ENCODE assay signal across 15 cellular contexts in genomic region chr7:154859747-154860620, GRCh38.
A peak's percentile ranks its signal among the peaks of the same experiment; 100 is the strongest.
DNase-seq lines count a peak whose midpoint lies in the region; ATAC-seq, FAIRE-seq and TF ChIP-seq lines count a peak whose summit lies in the region.
"Had no signal": no experiment of that assay in that cellular context is flagged by ENCODE, and none has a peak within 500 bp of the region (broad histone marks: within the 10 kb centered on the region; RNA-seq: fewer than 3 reads in every experiment).

No MANE protein-coding gene starts in this region.

- no peak overlapping the region for H3K27ac ChIP-seq in HepG2 (ENCODE audit: extremely low read length, insufficient read depth, low read length)
- H3K27ac ChIP-seq in right lobe of liver, result no peak overlapping the region
- no peak overlapping the region for H3K27ac ChIP-seq in sigmoid colon
- no peak overlapping the region for H3K27ac ChIP-seq in smooth muscle cell (ENCODE audit: low read depth)
- H3K27ac ChIP-seq: HL-60 had no signal

- H2AFZ ChIP-seq in HepG2 (ENCODE audit: low read length), result no peak overlapping the region
- H2AFZ ChIP-seq in smooth muscle cell (ENCODE audit: low read depth), result no peak overlapping the region

- peaks cover 4 to 52% of the 10 kb centered on the region in 2 experiments; a peak in 3 of 5 replicates for H3K27me3 ChIP-seq in HepG2 (ENCODE audit: control insufficient read depth in 1 of 2, insufficient read depth in 2 of 2, low read length in 2 of 2)
- no peaks in the 10 kb centered on the region for H3K27me3 ChIP-seq in right lobe of liver
- H3K27me3 ChIP-seq in sigmoid colon, result no peaks in the 10 kb centered on the region
- no peaks in the 10 kb centered on the region for H3K27me3 ChIP-seq in smooth muscle cell (ENCODE audit: low read depth)

- in situ Hi-C loops in HepG2 (cut with HindIII; ENCODE audit: extremely low pct_ligation_motif_present, low pct_unique_long_range_greater_than_20kb), result no loop called here

- H3F3A ChIP-seq in smooth muscle cell (ENCODE audit: low read depth), result no peaks in the 10 kb centered on the region

- H3K36me3 ChIP-seq in HepG2 (replicated peaks in 1 of 2; ENCODE audit: control insufficient read depth in 1 of 2, insufficient read depth in 2 of 2, low read length in 2 of 2) (no peaks in the 10 kb centered on the region), right lobe of liver (no peaks in the 10 kb centered on the region), sigmoid colon (peaks cover 0 to 6% (median 2%) of the 10 kb centered on the region in 4 donors), smooth muscle cell (ENCODE audit: low read depth) (no peaks in the 10 kb centered on the region)

- no peak for TF ChIP-seq POLR2A in HepG2 (IDR thresholded peaks at IDR 0.05; ENCODE audit: insufficient read depth in 1 of 2, low read depth in 2 of 2, low read length in 2 of 2)
- no peak for TF ChIP-seq POLR2A in right lobe of liver (IDR thresholded peaks at IDR 0.05)
- TF ChIP-seq POLR2A in sigmoid colon (IDR thresholded peaks at IDR 0.05), result no peak

- intact Hi-C loops in HepG2 (cut with micrococcal nuclease; ENCODE audit: unreplicated experiment), result no loop called here
- intact Hi-C loops in right lobe of liver (cut with DNase I), result no loop called here
- intact Hi-C loops in sigmoid colon (cut with DNase I), result no loop called here

- TF ChIP-seq EP300 in HepG2 (IDR thresholded peaks at IDR 0.05; ENCODE audit: low read depth in 2 of 2, low read length in 2 of 2), result no peak
- no peak for TF ChIP-seq EP300 in HepG2 (CRISPR knock-in tag; IDR thresholded peaks at IDR 0.05; ENCODE audit: borderline replicate concordance)
- TF ChIP-seq EP300 in sigmoid colon (IDR thresholded peaks at IDR 0.05), result no peak

- 39% methylated on average over 13 of the region's 21 CpGs for WGBS in HepG2 (ENCODE audit: low lambda C conversion rate)
- WGBS in right lobe of liver (ENCODE audit: insufficient coverage, low coverage, low lambda C conversion rate, missing lambda C conversion rate), result 85% methylated on average over 4 of the region's 21 CpGs
- 88 to 95% methylated on average over 21 of the region's 21 CpGs for WGBS in sigmoid colon, 2 donors
- 95% methylated on average over 21 of the region's 21 CpGs for WGBS in smooth muscle cell (ENCODE audit: low lambda C conversion rate)

- TF ChIP-seq CTCF in HepG2 (CRISPR knock-in tag; IDR thresholded peaks at IDR 0.05) (no peak), right lobe of liver (IDR thresholded peaks at IDR 0.05) (no peak), sigmoid colon (IDR thresholded peaks at IDR 0.05) (no peak), smooth muscle cell (IDR thresholded peaks at IDR 0.05; ENCODE audit: borderline replicate concordance, insufficient read depth, poor library complexity, severe bottlenecking) (no peak)

- no TSS peak for BruUV-seq in HepG2 (replicated peaks; lab: Mats Ljungman, UMichigan)

- no peak for TF ChIP-seq RAD21 in HepG2 (CRISPR knock-in tag; IDR thresholded peaks at IDR 0.05)

- H3K9ac ChIP-seq in HepG2 (ENCODE audit: insufficient read depth, low read depth, low read length) (no peak overlapping the region), smooth muscle cell (ENCODE audit: low read depth) (no peak overlapping the region)

- no peak for FAIRE-seq in HepG2 (lab: Jason Lieb, UNC)
- FAIRE-seq: A204.1, GM12878, GM18507 had no signal

- CTCF ChIA-PET in HepG2 (lab: Yijun Ruan, JAX; ENCODE audit: low intra/inter-chr PET ratio, low total read pairs), result no interaction called here

- H4K20me1 ChIP-seq in HepG2 (ENCODE audit: insufficient read depth, low read length) (no peaks in the 10 kb centered on the region; the same call in 1 of the 2 replicates), smooth muscle cell (ENCODE audit: low read depth) (no peaks in the 10 kb centered on the region)

- H3K4me1 ChIP-seq in HepG2 (ENCODE audit: insufficient read depth, low read length) (no peaks in the 10 kb centered on the region), right lobe of liver (no peaks in the 10 kb centered on the region), sigmoid colon (no peaks in the 10 kb centered on the region), smooth muscle cell (ENCODE audit: low read depth) (no peaks in the 10 kb centered on the region)

- DNase-seq in HepG2 (ENCODE audit: low spot score), result no peak
- DNase-seq in right lobe of liver, result no peak
- peak; percentile 72 for DNase-seq in mesenteric fat pad (ENCODE audit: low spot score)
- peak; percentile 60 for DNase-seq in sigmoid colon
- no peak for DNase-seq in COLO829 (ENCODE audit: low spot score)
- DNase-seq in NCI-H187 treated with DMSO at 0.1 percent for 48 hours (lab: John Stamatoyannopoulos, UW), result no peak
- DNase-seq in smooth muscle cell (lab: John Stamatoyannopoulos, UW; ENCODE audit: unreplicated experiment), result no peak
- DNase-seq: CD4-positive, alpha-beta T cell; DMS79; HCEC 1CT; HFFc6 had no signal

- H3K9me3 ChIP-seq in HepG2 (ENCODE audit: low read length), result no peaks in the 10 kb centered on the region
- no peaks in the 10 kb centered on the region for H3K9me3 ChIP-seq in right lobe of liver
- no peaks in the 10 kb centered on the region for H3K9me3 ChIP-seq in sigmoid colon
- H3K9me3 ChIP-seq in smooth muscle cell (replicated peaks; ENCODE audit: low read depth), result no peaks in the 10 kb centered on the region

- POLR2A ChIA-PET in HepG2 (lab: Yijun Ruan, JAX), result no interaction called here

- H3K4me2 ChIP-seq in HepG2 (ENCODE audit: low read depth, low read length) (no peak overlapping the region), smooth muscle cell (no peak overlapping the region)

- ATAC-seq in HepG2, result no peak; the same call in 2 of the 3 replicates
- no peak for ATAC-seq in right lobe of liver
- ATAC-seq: GM12878 had no signal

- no peak overlapping the region for H3K4me3 ChIP-seq in HepG2 (replicated peaks in 1 of 3; ENCODE audit: insufficient read depth in 1 of 3, low read depth in 2 of 3, low read length in 3 of 3)
- H3K4me3 ChIP-seq in right lobe of liver, result no peak overlapping the region
- H3K4me3 ChIP-seq in sigmoid colon, result no peak overlapping the region
- no peak overlapping the region for H3K4me3 ChIP-seq in smooth muscle cell
- H3K4me3 ChIP-seq: GM12878 had no signal

- H3K79me2 ChIP-seq in HepG2 (ENCODE audit: insufficient read depth, low read length) (no peaks in the 10 kb centered on the region), smooth muscle cell (ENCODE audit: low read depth) (no peaks in the 10 kb centered on the region)

TF ChIP-seq in HepG2, 621 proteins besides CTCF, POLR2A, EP300 and RAD21:
- no peak for TF ChIP-seq MBNL3 (CRISPR knock-in tag; conservative IDR thresholded peaks at IDR 0.05)
- TF ChIP-seq, protein P1, sequence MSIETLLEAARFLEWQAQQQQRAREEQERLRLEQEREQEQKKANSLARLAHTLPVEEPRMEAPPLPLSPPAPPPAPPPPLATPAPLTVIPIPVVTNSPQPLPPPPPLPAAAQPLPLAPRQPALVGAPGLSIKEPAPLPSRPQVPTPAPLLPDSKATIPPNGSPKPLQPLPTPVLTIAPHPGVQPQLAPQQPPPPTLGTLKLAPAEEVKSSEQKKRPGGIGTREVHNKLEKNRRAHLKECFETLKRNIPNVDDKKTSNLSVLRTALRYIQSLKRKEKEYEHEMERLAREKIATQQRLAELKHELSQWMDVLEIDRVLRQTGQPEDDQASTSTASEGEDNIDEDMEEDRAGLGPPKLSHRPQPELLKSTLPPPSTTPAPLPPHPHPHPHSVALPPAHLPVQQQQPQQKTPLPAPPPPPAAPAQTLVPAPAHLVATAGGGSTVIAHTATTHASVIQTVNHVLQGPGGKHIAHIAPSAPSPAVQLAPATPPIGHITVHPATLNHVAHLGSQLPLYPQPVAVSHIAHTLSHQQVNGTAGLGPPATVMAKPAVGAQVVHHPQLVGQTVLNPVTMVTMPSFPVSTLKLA (IDR thresholded peaks at IDR 0.05), result 0 out of 2 replicates have a peak, but pooled peaks have one; percentile 31

Comparison
In these comparisons a context has a peak if more than half of its experiments do, and no peak if none do; other contexts are left out.
1. DNase-seq: peak in mesenteric fat pad (single experiment) and sigmoid colon (single experiment); none in HepG2 (single experiment), right lobe of liver (0 of 3), COLO829 (single experiment), NCI-H187 treated with DMSO at 0.1 percent for 48 hours (single experiment) and smooth muscle cell (single experiment).